ENCODE assay signal across 1 cellular context in the genomic region with DNA sequence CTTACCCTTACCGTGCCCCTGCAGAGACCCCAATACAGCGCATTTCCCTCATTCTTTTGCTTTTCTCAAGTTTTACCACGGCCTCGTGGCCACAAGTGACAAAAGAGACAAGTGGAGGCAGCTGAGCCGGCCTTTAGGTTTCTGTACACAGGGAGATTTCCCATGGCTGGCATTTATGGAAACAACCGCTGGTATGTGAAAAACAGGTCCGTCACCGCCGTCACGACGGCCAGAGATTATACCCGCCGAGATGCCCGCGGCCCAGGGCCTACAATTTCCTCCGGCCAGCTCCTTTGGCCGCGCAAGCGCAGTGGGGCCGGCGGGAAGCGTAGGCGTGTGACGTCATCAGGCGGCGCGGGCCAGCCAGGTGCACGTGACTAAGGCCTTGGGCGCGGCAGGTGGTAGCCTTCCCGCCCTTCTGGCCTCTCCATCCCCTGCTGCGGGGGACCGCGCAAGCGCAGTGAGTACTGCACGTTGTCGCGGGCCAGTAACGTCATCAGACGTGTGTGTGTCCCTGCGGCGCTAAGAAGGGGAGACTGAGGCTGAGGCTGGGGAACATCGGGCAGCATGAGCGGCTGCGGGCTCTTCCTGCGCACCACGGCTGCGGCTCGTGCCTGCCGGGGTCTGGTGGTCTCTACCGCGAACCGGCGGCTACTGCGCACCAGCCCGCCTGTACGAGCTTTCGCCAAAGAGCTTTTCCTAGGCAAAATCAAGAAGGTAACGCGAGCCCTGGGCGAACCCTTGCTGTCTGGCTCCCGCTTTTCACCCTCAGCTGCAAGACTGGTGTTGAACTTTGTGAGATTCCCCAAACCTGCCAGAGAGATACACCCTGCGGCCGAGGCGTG.
TF ChIP-seq lines count a peak whose summit lies in the region.

A gene (plus strand): TSS at position 496 of the 845 bp plus-strand sequence. CDS start 72 bp downstream, at position 568.

TF ChIP-seq in HepG2, 621 proteins besides CTCF, POLR2A, EP300 and RAD21 (continued from another document and continues in another):
- TF ChIP-seq, protein P1, sequence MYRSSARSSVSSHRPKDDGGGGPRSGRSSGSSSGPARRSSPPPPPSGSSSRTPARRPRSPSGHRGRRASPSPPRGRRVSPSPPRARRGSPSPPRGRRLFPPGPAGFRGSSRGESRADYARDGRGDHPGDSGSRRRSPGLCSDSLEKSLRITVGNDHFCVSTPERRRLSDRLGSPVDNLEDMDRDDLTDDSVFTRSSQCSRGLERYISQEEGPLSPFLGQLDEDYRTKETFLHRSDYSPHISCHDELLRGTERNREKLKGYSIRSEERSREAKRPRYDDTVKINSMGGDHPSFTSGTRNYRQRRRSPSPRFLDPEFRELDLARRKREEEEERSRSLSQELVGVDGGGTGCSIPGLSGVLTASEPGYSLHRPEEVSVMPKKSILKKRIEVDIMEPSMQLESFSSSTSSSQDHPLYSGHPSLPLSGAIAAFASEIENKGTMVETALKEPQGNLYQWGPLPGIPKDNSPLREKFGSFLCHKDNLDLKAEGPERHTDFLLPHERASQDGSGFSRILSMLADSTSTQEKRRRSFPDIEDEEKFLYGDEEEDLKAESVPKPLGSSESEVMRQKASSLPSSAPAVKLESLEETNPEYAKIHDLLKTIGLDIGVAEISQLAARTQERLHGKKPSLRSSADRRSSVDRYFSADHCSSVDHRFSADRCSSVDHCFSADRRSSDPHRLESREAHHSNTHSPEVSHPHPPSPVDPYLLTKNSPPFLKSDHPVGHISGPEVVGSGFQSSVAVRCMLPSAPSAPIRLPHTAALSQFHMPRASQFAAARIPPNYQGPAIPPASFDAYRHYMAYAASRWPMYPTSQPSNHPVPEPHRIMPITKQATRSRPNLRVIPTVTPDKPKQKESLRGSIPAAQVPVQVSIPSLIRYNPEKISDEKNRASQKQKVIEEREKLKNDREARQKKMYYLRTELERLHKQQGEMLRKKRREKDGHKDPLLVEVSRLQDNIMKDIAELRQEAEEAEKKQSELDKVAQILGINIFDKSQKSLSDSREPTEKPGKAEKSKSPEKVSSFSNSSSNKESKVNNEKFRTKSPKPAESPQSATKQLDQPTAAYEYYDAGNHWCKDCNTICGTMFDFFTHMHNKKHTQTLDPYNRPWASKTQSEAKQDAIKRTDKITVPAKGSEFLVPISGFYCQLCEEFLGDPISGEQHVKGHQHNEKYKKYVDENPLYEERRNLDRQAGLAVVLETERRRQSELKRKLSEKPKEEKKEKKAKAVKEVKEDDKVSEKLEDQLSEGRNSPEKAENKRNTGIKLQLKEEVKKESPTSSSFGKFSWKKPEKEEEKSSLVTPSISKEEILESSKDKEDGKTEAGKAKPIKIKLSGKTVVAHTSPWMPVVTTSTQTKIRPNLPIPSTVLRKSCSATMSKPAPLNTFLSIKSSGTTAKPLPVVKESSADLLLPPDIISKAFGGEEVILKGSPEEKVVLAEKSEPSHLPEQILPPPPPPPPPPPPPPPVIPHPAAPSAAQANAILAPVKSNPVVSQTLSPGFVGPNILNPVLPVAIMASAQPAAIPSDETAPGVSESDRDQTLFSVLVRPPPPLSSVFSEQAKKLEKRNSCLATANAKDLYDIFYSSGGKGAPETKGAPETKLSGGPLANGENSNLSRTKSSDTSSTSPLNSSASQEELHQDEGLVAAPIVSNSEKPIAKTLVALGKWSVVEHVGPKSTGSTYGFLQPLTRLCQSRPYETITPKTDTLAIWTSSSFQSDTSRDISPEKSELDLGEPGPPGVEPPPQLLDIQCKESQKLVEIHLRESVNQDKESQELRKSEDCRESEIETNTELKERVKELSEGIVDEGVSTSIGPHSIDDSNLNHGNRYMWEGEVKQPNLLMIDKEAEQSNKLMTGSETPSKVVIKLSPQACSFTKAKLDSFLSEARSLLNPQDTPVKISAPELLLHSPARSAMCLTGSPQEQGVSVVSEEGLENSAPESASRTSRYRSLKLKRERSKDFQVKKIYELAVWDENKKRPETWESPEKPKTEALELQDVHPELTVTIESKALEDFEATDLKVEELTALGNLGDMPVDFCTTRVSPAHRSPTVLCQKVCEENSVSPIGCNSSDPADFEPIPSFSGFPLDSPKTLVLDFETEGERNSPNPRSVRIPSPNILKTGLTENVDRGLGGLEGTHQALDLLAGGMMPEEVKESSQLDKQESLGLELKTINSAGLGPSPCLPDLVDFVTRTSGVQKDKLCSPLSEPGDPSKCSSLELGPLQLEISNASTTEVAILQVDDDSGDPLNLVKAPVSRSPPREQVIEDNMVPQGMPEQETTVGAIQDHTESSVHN (CRISPR knock-in tag; IDR thresholded peaks at IDR 0.05) = no peak
- no peak for TF ChIP-seq CC2D1A (CRISPR knock-in tag; IDR thresholded peaks at IDR 0.05)
- peak; percentile 95 for TF ChIP-seq IRF2 (CRISPR knock-in tag; IDR thresholded peaks at IDR 0.05)
- TF ChIP-seq NFE2 (CRISPR knock-in tag; IDR thresholded peaks at IDR 0.05) = 0 out of 2 replicates have a peak, but pooled peaks have one; percentile 44
- peak; percentile 98 for TF ChIP-seq ZFP36L1 (CRISPR knock-in tag; IDR thresholded peaks at IDR 0.05)
- no peak for TF ChIP-seq HNF4G (IDR thresholded peaks at IDR 0.05; ENCODE audit: borderline replicate concordance, low read depth, low read length)
- peak; percentile 11; the same call in 1 of the 2 replicates for TF ChIP-seq HNF4G (CRISPR knock-in tag; IDR thresholded peaks at IDR 0.05; ENCODE audit: borderline replicate concordance, low read depth)
- TF ChIP-seq GABPA (IDR thresholded peaks at IDR 0.05; ENCODE audit: low read depth, low read length) = no peak
- TF ChIP-seq GABPA (CRISPR knock-in tag; IDR thresholded peaks at IDR 0.05; ENCODE audit: low read depth) = 0 out of 2 replicates have a peak, but pooled peaks have one; percentile 57
- TF ChIP-seq MIXL1 (CRISPR knock-in tag; IDR thresholded peaks at IDR 0.05) = peak; percentile 31; the same call in 1 of the 2 replicates
- peak; percentile 97 for TF ChIP-seq ARNTL (CRISPR knock-in tag; IDR thresholded peaks at IDR 0.05)
- TF ChIP-seq, protein P2, sequence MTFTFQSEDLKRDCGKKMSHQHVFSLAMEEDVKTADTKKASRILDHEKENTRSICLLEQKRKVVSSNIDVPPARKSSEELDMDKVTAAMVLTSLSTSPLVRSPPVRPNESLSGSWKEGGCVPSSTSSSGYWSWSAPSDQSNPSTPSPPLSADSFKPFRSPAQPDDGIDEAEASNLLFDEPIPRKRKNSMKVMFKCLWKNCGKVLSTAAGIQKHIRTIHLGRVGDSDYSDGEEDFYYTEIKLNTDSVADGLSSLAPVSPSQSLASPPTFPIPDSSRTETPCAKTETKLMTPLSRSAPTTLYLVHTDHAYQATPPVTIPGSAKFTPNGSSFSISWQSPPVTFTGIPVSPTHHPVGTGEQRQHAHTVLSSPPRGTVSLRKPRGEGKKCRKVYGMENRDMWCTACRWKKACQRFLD (CRISPR knock-in tag; IDR thresholded peaks at IDR 0.05; ENCODE audit: borderline replicate concordance) = peak; percentile 94; the same call in 1 of the 2 replicates
- TF ChIP-seq ZBTB21 (CRISPR knock-in tag; IDR thresholded peaks at IDR 0.05) = peak; percentile 68; the same call in 1 of the 2 replicates
- TF ChIP-seq ZNF138 (CRISPR knock-in tag; IDR thresholded peaks at IDR 0.05; ENCODE audit: low read depth) = peak; percentile 99
- TF ChIP-seq, protein P3, sequence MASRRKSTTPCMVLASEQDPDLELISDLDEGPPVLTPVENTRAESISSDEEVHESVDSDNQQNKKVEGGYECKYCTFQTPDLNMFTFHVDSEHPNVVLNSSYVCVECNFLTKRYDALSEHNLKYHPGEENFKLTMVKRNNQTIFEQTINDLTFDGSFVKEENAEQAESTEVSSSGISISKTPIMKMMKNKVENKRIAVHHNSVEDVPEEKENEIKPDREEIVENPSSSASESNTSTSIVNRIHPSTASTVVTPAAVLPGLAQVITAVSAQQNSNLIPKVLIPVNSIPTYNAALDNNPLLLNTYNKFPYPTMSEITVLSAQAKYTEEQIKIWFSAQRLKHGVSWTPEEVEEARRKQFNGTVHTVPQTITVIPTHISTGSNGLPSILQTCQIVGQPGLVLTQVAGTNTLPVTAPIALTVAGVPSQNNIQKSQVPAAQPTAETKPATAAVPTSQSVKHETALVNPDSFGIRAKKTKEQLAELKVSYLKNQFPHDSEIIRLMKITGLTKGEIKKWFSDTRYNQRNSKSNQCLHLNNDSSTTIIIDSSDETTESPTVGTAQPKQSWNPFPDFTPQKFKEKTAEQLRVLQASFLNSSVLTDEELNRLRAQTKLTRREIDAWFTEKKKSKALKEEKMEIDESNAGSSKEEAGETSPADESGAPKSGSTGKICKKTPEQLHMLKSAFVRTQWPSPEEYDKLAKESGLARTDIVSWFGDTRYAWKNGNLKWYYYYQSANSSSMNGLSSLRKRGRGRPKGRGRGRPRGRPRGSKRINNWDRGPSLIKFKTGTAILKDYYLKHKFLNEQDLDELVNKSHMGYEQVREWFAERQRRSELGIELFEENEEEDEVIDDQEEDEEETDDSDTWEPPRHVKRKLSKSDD (CRISPR knock-in tag; IDR thresholded peaks at IDR 0.05; ENCODE audit: low read depth) = peak; percentile 93; the same call in 1 of the 2 replicates
- peak; percentile 74; the same call in 1 of the 2 replicates for TF ChIP-seq HOXA5 (CRISPR knock-in tag; IDR thresholded peaks at IDR 0.05)
- 0 out of 2 replicates have a peak, but pooled peaks have one; percentile 75 for TF ChIP-seq STAT5B (CRISPR knock-in tag; IDR thresholded peaks at IDR 0.05)
- peak; percentile 92 for TF ChIP-seq SAP130 (CRISPR knock-in tag; IDR thresholded peaks at IDR 0.05; ENCODE audit: low read depth)
- TF ChIP-seq CENPX (CRISPR knock-in tag; IDR thresholded peaks at IDR 0.05) = no peak
- no peak for TF ChIP-seq ZNF549 (CRISPR knock-in tag; IDR thresholded peaks at IDR 0.05)
- TF ChIP-seq, protein P4, sequence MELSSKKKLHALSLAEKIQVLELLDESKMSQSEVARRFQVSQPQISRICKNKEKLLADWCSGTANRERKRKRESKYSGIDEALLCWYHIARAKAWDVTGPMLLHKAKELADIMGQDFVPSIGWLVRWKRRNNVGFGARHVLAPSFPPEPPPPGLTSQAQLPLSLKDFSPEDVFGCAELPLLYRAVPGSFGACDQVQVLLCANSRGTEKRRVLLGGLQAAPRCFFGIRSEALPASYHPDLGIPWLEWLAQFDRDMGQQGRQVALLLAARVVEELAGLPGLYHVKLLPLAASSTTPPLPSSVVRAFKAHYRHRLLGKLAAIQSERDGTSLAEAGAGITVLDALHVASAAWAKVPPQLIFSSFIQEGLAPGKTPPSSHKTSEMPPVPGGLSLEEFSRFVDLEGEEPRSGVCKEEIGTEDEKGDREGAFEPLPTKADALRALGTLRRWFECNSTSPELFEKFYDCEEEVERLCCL (CRISPR knock-in tag; IDR thresholded peaks at IDR 0.05; ENCODE audit: borderline replicate concordance) = peak; percentile 91; the same call in 1 of the 2 replicates
- TF ChIP-seq ATF7 (IDR thresholded peaks at IDR 0.05) = peak; percentile 99
- TF ChIP-seq ATF7 (CRISPR knock-in tag; IDR thresholded peaks at IDR 0.05) = peak; percentile 94; the same call in 1 of the 2 replicates
- TF ChIP-seq, protein P5, sequence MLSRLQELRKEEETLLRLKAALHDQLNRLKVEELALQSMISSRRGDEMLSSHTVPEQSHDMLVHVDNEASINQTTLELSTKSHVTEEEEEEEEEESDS (CRISPR knock-in tag; IDR thresholded peaks at IDR 0.05; ENCODE audit: borderline replicate concordance) = 0 out of 2 replicates have a peak, but pooled peaks have one; percentile 34
- TF ChIP-seq SOX5 (CRISPR knock-in tag; IDR thresholded peaks at IDR 0.05; ENCODE audit: borderline replicate concordance) = peak; percentile 50; the same call in 1 of the 2 replicates
- TF ChIP-seq, protein P6, sequence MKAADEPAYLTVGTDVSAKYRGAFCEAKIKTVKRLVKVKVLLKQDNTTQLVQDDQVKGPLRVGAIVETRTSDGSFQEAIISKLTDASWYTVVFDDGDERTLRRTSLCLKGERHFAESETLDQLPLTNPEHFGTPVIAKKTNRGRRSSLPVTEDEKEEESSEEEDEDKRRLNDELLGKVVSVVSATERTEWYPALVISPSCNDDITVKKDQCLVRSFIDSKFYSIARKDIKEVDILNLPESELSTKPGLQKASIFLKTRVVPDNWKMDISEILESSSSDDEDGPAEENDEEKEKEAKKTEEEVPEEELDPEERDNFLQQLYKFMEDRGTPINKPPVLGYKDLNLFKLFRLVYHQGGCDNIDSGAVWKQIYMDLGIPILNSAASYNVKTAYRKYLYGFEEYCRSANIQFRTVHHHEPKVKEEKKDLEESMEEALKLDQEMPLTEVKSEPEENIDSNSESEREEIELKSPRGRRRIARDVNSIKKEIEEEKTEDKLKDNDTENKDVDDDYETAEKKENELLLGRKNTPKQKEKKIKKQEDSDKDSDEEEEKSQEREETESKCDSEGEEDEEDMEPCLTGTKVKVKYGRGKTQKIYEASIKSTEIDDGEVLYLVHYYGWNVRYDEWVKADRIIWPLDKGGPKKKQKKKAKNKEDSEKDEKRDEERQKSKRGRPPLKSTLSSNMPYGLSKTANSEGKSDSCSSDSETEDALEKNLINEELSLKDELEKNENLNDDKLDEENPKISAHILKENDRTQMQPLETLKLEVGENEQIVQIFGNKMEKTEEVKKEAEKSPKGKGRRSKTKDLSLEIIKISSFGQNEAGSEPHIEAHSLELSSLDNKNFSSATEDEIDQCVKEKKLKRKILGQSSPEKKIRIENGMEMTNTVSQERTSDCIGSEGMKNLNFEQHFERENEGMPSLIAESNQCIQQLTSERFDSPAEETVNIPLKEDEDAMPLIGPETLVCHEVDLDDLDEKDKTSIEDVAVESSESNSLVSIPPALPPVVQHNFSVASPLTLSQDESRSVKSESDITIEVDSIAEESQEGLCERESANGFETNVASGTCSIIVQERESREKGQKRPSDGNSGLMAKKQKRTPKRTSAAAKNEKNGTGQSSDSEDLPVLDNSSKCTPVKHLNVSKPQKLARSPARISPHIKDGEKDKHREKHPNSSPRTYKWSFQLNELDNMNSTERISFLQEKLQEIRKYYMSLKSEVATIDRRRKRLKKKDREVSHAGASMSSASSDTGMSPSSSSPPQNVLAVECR (CRISPR knock-in tag; IDR thresholded peaks at IDR 0.05; ENCODE audit: borderline replicate concordance) = peak; percentile 97
- peak; percentile 79; the same call in 1 of the 2 replicates for TF ChIP-seq MTA1 (CRISPR knock-in tag; IDR thresholded peaks at IDR 0.05; ENCODE audit: borderline replicate concordance)
- TF ChIP-seq KDM1A (CRISPR knock-in tag; IDR thresholded peaks at IDR 0.05) = no peak; the same call in 1 of the 2 replicates
- peak; percentile 87 for TF ChIP-seq RBFOX2 (IDR thresholded peaks at IDR 0.05; ENCODE audit: low read depth, low read length)
- TF ChIP-seq PHF20 (CRISPR knock-in tag; IDR thresholded peaks at IDR 0.05) = peak; percentile 99
- TF ChIP-seq TOE1 (CRISPR knock-in tag; IDR thresholded peaks at IDR 0.05) = peak; percentile 93
- TF ChIP-seq GATA4 (IDR thresholded peaks at IDR 0.05; ENCODE audit: borderline replicate concordance, low read depth) = peak; percentile 34; the same call in 1 of the 2 replicates
- TF ChIP-seq, protein P7, sequence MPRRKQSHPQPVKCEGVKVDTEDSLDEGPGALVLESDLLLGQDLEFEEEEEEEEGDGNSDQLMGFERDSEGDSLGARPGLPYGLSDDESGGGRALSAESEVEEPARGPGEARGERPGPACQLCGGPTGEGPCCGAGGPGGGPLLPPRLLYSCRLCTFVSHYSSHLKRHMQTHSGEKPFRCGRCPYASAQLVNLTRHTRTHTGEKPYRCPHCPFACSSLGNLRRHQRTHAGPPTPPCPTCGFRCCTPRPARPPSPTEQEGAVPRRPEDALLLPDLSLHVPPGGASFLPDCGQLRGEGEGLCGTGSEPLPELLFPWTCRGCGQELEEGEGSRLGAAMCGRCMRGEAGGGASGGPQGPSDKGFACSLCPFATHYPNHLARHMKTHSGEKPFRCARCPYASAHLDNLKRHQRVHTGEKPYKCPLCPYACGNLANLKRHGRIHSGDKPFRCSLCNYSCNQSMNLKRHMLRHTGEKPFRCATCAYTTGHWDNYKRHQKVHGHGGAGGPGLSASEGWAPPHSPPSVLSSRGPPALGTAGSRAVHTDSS (CRISPR knock-in tag; conservative IDR thresholded peaks at IDR 0.05) = 0 out of 2 replicates have a peak, but pooled peaks have one; percentile 56
